ENCODE assay signal across 15 cellular contexts in the genomic region with DNA sequence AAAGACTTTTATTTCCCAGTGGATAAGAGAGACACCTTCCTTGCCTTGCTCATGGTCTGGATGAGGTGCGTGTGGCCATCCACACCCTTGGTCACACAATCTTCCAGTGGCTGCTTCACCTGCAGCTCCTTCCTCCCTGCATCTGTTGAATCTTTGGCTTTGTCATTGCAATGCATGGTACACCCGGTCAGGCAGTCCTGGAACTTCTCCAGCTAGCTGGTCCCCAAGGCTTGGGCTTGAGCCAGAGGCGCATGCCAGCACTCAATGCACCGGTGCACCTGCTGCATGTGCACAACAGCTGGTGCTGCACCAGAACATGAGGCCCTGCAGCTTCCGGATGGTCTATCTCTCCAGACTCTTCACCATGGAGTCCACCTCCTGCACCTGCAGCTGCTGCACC.
"Had no signal": no experiment of that assay in that cellular context is flagged by ENCODE, and none has a peak within 500 bp of the region (broad histone marks: within the 10 kb centered on the region; RNA-seq: fewer than 3 reads in every experiment).

No MANE protein-coding gene starts in this region.

- DNase-seq: islet precursor cell, left ventricle myocardium inferior, mesendoderm, ovary, small intestine, spleen, uterus had no signal

- H3K27me3 ChIP-seq: hepatocyte, ovary, right atrium auricular region, spleen, suprapubic skin, tibial nerve, uterus had no signal

- ATAC-seq: natural killer cell treated with Interleukin-12 subunit alpha and Interleukin-12 subunit beta and Interleukin-15 and Interleukin-18, amount 100 ng/mL, for 72 hours; sciatic nerve had no signal

- H3K36me3 ChIP-seq: left ventricle myocardium inferior, ovary, right atrium auricular region, spleen, suprapubic skin, thoracic aorta, tibial nerve, uterus had no signal

- H3K4me1 ChIP-seq: left ventricle myocardium inferior, right atrium auricular region, spleen, suprapubic skin, tibial nerve, uterus had no signal

- H3K4me3 ChIP-seq: hepatocyte, left ventricle myocardium inferior, lung, ovary, right atrium auricular region, spleen, suprapubic skin, thoracic aorta, tibial nerve, uterus had no signal

- H3K9me3 ChIP-seq: left ventricle myocardium inferior, ovary, right atrium auricular region, spleen, suprapubic skin, thoracic aorta, tibial nerve, uterus had no signal

- H3K27ac ChIP-seq: hepatocyte, left ventricle myocardium inferior, ovary, right atrium auricular region, spleen, suprapubic skin, thoracic aorta, tibial nerve, uterus had no signal
